ENCODE assay signal across 10 cellular contexts in genomic region chr1:2652926-2653571, GRCh38. TPM values are rescaled to one million over a fixed set of nuclear protein-coding genes. Genes with fewer than 3 reads are reported as not detected.
A peak's percentile ranks its signal among the peaks of the same experiment; 100 is the strongest.
DNase-seq lines count a peak whose midpoint lies in the region; ATAC-seq and TF ChIP-seq lines count a peak whose summit lies in the region.
"Not testable (repeated sequence)": the region's sequence is repeated elsewhere in the genome, so short reads cannot be mapped to it uniquely, and the experiment has no call there.
"Had no signal": no experiment of that assay in that cellular context is flagged by ENCODE, and none has a peak within 500 bp of the region (broad histone marks: within the 10 kb centered on the region; RNA-seq: fewer than 3 reads in every experiment).

No MANE protein-coding gene starts in this region.

- H3K27me3 ChIP-seq in HUES6 (ENCODE audit: control insufficient read depth, insufficient read depth, low read length) (peaks cover 83% of the 10 kb centered on the region), tibial artery (peaks cover 0 to 45% of the 10 kb centered on the region in 2 donors)
- H3K27me3 ChIP-seq in trophoblast cell (ENCODE audit: insufficient read depth, low read length) = not testable (repeated sequence)

- CTCF ChIA-PET in activated CD4-positive, alpha-beta T cell treated with anti-CD3 and anti-CD28 coated beads, Interleukin-2, amount 10 ng/mL, durations not matched to agents 7 days and 5 days (lab: Charles Lee) = not testable (repeated sequence)

- H3K79me2 ChIP-seq in trophoblast cell (ENCODE audit: control insufficient read depth, insufficient read depth, low read length, poor library complexity) = not testable (repeated sequence)

- H3K9me3 ChIP-seq in HUES6 (ENCODE audit: control insufficient read depth, insufficient read depth, low read depth, low read length) (peaks cover 71% of the 10 kb centered on the region), trophoblast cell (ENCODE audit: insufficient read depth, low read depth, low read length) (peaks cover 77% of the 10 kb centered on the region), tibial artery (peaks cover 0 to 26% (median 10%) of the 10 kb centered on the region in 3 donors)

- H3K4me1 Mint-ChIP-seq in activated CD4-positive, alpha-beta T cell treated with anti-CD3 and anti-CD28 coated beads, Interleukin-2, amount 10 ng/mL, durations not matched to agents 7 days and 5 days; activated T-cell treated with anti-CD3 and anti-CD28 coated beads, Interleukin-2, amount 50 U/mL, for 24 hours (ENCODE audit: low read depth): not testable (repeated sequence)
- H3K4me1 Mint-ChIP-seq in effector memory CD8-positive, alpha-beta T cell (ENCODE audit: low read depth in 2 of 2) = peaks cover 7 to 19% of the 10 kb centered on the region in 2 donors

- H3K23ac ChIP-seq in trophoblast cell (ENCODE audit: low read length) = not testable (repeated sequence)

- not testable (repeated sequence) for H3K4ac ChIP-seq in trophoblast cell (ENCODE audit: low read depth, low read length)

- H2AK5ac ChIP-seq in trophoblast cell (ENCODE audit: low read length) = not testable (repeated sequence)

- not testable (repeated sequence) for H4K12ac ChIP-seq in trophoblast cell (ENCODE audit: low read depth, low read length)

- not testable (repeated sequence) for H3K79me1 ChIP-seq in trophoblast cell (ENCODE audit: low read length)

- not testable (repeated sequence) for H2BK5ac ChIP-seq in trophoblast cell (ENCODE audit: low read depth, low read length, poor library complexity)

- H3K27ac Mint-ChIP-seq in activated CD4-positive, alpha-beta T cell treated with anti-CD3 and anti-CD28 coated beads, Interleukin-2, amount 10 ng/mL, durations not matched to agents 7 days and 5 days = peak overlapping the region; percentile 11
- not testable (repeated sequence) for H3K27ac Mint-ChIP-seq in activated T-cell treated with anti-CD3 and anti-CD28 coated beads, Interleukin-2, amount 50 U/mL, for 24 hours
- peak overlapping the region; percentile 8 to 49 for H3K27ac Mint-ChIP-seq in effector memory CD8-positive, alpha-beta T cell

- not testable (repeated sequence) for H4K8ac ChIP-seq in trophoblast cell (ENCODE audit: low read depth, low read length)

- WGBS in trophoblast cell (ENCODE audit: extremely low coverage, insufficient coverage, insufficient read length) = no CpG with 5 or more reads among the region's 12 CpGs

- not testable (repeated sequence) for ATAC-seq in effector memory CD8-positive, alpha-beta T cell (replicated peaks); left ventricle myocardium superior

- not testable (repeated sequence) for H4K91ac ChIP-seq in trophoblast cell (ENCODE audit: low read depth, low read length)

- H3K9ac ChIP-seq in HUES6 (ENCODE audit: low read length) = peak overlapping the region; percentile 5
- H3K9ac ChIP-seq in trophoblast cell (ENCODE audit: low read length) = not testable (repeated sequence)

- not testable (repeated sequence) for H3K4me1 ChIP-seq in HUES6 (ENCODE audit: control insufficient read depth, insufficient read depth, low read length); trophoblast cell (ENCODE audit: control insufficient read depth in 1 of 2, insufficient read depth in 2 of 2, low read length in 2 of 2); tibial artery

- not testable (repeated sequence) for H3K4me3 ChIP-seq in HUES6 (ENCODE audit: low read depth, low read length); tibial artery
- peak overlapping the region; percentile 18 for H3K4me3 ChIP-seq in trophoblast cell (ENCODE audit: low read depth, low read length)

- H3K4me3 Mint-ChIP-seq in activated CD4-positive, alpha-beta T cell treated with anti-CD3 and anti-CD28 coated beads, Interleukin-2, amount 10 ng/mL, durations not matched to agents 7 days and 5 days; activated T-cell treated with anti-CD3 and anti-CD28 coated beads, Interleukin-2, amount 50 U/mL, for 24 hours; effector memory CD8-positive, alpha-beta T cell: not testable (repeated sequence)

- H3K18ac ChIP-seq in trophoblast cell (ENCODE audit: low read length) = not testable (repeated sequence)

- H3K36me3 Mint-ChIP-seq in activated CD4-positive, alpha-beta T cell treated with anti-CD3 and anti-CD28 coated beads, Interleukin-2, amount 10 ng/mL, durations not matched to agents 7 days and 5 days (ENCODE audit: low read depth); activated T-cell treated with anti-CD3 and anti-CD28 coated beads, Interleukin-2, amount 50 U/mL, for 24 hours (ENCODE audit: low read depth); effector memory CD8-positive, alpha-beta T cell (ENCODE audit: insufficient read depth): not testable (repeated sequence)

- not testable (repeated sequence) for H3K4me2 ChIP-seq in trophoblast cell (ENCODE audit: low read length)

- intact Hi-C loops in left ventricle myocardium superior (cut with micrococcal nuclease); tibial artery (cut with DNase I; ENCODE audit: low total_unique reads): not testable (repeated sequence)

- H3K36me3 ChIP-seq in HUES6 (ENCODE audit: control insufficient read depth, insufficient read depth, low read length); trophoblast cell (ENCODE audit: control insufficient read depth in 1 of 2, insufficient read depth in 2 of 2, low read length in 2 of 2); tibial artery: not testable (repeated sequence)

- not testable (repeated sequence) for H3K9me3 Mint-ChIP-seq in activated CD4-positive, alpha-beta T cell treated with anti-CD3 and anti-CD28 coated beads, Interleukin-2, amount 10 ng/mL, durations not matched to agents 7 days and 5 days; activated T-cell treated with anti-CD3 and anti-CD28 coated beads, Interleukin-2, amount 50 U/mL, for 24 hours; effector memory CD8-positive, alpha-beta T cell

- not testable (repeated sequence) for TF ChIP-seq CTCF in tibial artery (IDR thresholded peaks at IDR 0.05)

- H3K27ac ChIP-seq in HUES6 (ENCODE audit: low read depth, low read length); trophoblast cell (ENCODE audit: low read depth, low read length); tibial artery: not testable (repeated sequence)

- peak; percentile 28 for DNase-seq in activated CD4-positive, alpha-beta T cell treated with anti-CD3 and anti-CD28 coated beads, Interleukin-2, amount 10 ng/mL, durations not matched to agents 7 days and 5 days
- peak; percentile 30 for DNase-seq in activated T-cell treated with anti-CD3 and anti-CD28 coated beads, Interleukin-2, amount 50 U/mL, for 24 hours
- DNase-seq in effector memory CD8-positive, alpha-beta T cell; trophoblast cell: not testable (repeated sequence)
- DNase-seq in left ventricle myocardium superior (peak; percentile 40), mesenteric fat pad (ENCODE audit: low spot score) (peak; percentile 94), tibial artery (peak; percentile 21 to 74)

- POLR2A ChIA-PET in activated CD4-positive, alpha-beta T cell treated with anti-CD3 and anti-CD28 coated beads, Interleukin-2, amount 10 ng/mL, durations not matched to agents 7 days and 5 days (lab: Charles Lee) = not testable (repeated sequence)

- not testable (repeated sequence) for H2AFZ ChIP-seq in trophoblast cell (ENCODE audit: insufficient read depth, low read length, poor library complexity)

- H2BK120ac ChIP-seq in trophoblast cell (ENCODE audit: insufficient read depth, low read length, poor library complexity) = not testable (repeated sequence)

- H3K27me3 Mint-ChIP-seq in activated CD4-positive, alpha-beta T cell treated with anti-CD3 and anti-CD28 coated beads, Interleukin-2, amount 10 ng/mL, durations not matched to agents 7 days and 5 days = not testable (repeated sequence)
- H3K27me3 Mint-ChIP-seq in activated T-cell treated with anti-CD3 and anti-CD28 coated beads, Interleukin-2, amount 50 U/mL, for 24 hours = peaks cover 48% of the 10 kb centered on the region
- H3K27me3 Mint-ChIP-seq in effector memory CD8-positive, alpha-beta T cell = peaks cover 48 to 56% of the 10 kb centered on the region in 2 donors

- not testable (repeated sequence) for H2BK12ac ChIP-seq in trophoblast cell (ENCODE audit: low read length)

- H3K14ac ChIP-seq in trophoblast cell (ENCODE audit: low read length) = not testable (repeated sequence)

RNA-seq across cellular contexts. Expression of gene MMEL1, which starts 20.2 kb away (rescaled TPM):
- 1 to 10 TPM; 2.9 to 3.5 TPM for total RNA-seq in activated CD4-positive, alpha-beta T cell treated with anti-CD3 and anti-CD28 coated beads, Interleukin-2, amount 10 ng/mL, durations not matched to agents 7 days and 5 days
- not detected for total RNA-seq in left ventricle myocardium superior
- 3.2 TPM for total RNA-seq in mesenteric fat pad
- 0.65 and 0.66 TPM in 2 replicates for polyA plus RNA-seq in trophoblast cell (2013)
- total RNA-seq: Daoy, HT1080 had no signal
